8 cellular contexts compared by ENCODE assay signal in genomic region chr2:98569197-98569793, GRCh38. TPM values are rescaled to one million over a fixed set of nuclear protein-coding genes. Genes with fewer than 3 reads are reported as not detected.
DNase-seq lines count a peak whose midpoint lies in the region; ATAC-seq, FAIRE-seq and TF ChIP-seq lines count a peak whose summit lies in the region.

No MANE protein-coding gene starts in this region.

- H3K36me3 ChIP-seq in PC-9 (ENCODE audit: low read depth) (no peaks in the 10 kb centered on the region), smooth muscle cell (ENCODE audit: low read depth) (no peaks in the 10 kb centered on the region)

- H3K27me3 ChIP-seq in PC-9 (ENCODE audit: insufficient read depth, low read depth): no peaks in the 10 kb centered on the region
- no peaks in the 10 kb centered on the region for H3K27me3 ChIP-seq in smooth muscle cell (ENCODE audit: low read depth)

- H3K36me3 Mint-ChIP-seq in activated T-helper 2 cell treated with anti-CD3 and anti-CD28 coated beads, Interferon-gamma antibody, Interleukin-2, Interleukin-4, amounts not matched to agents 10 μg/mL and 5 μg/mL and 100 μg/mL, durations not matched to agents 14 hours and 24 hours and 36 hours (ENCODE audit: low read depth): peaks cover 62% of the 10 kb centered on the region

- peak; percentile 16 for DNase-seq in A172 (ENCODE audit: low spot score)
- peak; percentile 62 for DNase-seq in GM12892 (ENCODE audit: insufficient read length)
- peak in 1 of 2 experiments; percentile 43 for DNase-seq in PC-9
- peak; percentile 40 for DNase-seq in activated T-helper 2 cell treated with anti-CD3 and anti-CD28 coated beads, Interferon-gamma antibody, Interleukin-2, Interleukin-4, amounts not matched to agents 10 μg/mL and 5 μg/mL and 100 μg/mL, durations not matched to agents 14 hours and 24 hours and 36 hours (ENCODE audit: low spot score)
- DNase-seq in head of caudate nucleus: peak in 33 of 42 donors; percentile 20 to 77 (median 58)
- DNase-seq in smooth muscle cell (lab: John Stamatoyannopoulos, UW; ENCODE audit: unreplicated experiment): no peak
- DNase-seq in dedifferentiated amniotic fluid mesenchymal stem cell (ENCODE audit: extremely low spot score): no peak

- H3K79me2 ChIP-seq in PC-9 (ENCODE audit: low read depth): no peaks in the 10 kb centered on the region
- H3K79me2 ChIP-seq in smooth muscle cell (ENCODE audit: low read depth): no peaks in the 10 kb centered on the region

- H3K9me3 ChIP-seq in PC-9 (ENCODE audit: insufficient read depth, low read depth): no peaks in the 10 kb centered on the region
- no peaks in the 10 kb centered on the region for H3K9me3 ChIP-seq in smooth muscle cell (replicated peaks; ENCODE audit: low read depth)

- H3K27ac ChIP-seq in PC-9: no peak overlapping the region
- H3K27ac ChIP-seq in smooth muscle cell (ENCODE audit: low read depth): no peak overlapping the region

- BruUV-seq in PC-9 (replicated peaks; lab: Mats Ljungman, UMichigan): no TSS peak

- H3K4me1 ChIP-seq in PC-9 (replicated peaks; ENCODE audit: insufficient read depth) (no peaks in the 10 kb centered on the region), smooth muscle cell (ENCODE audit: low read depth) (no peaks in the 10 kb centered on the region)

- H3K4me3 ChIP-seq in PC-9 (no peak overlapping the region), smooth muscle cell (no peak overlapping the region)

- H3K27me3 Mint-ChIP-seq in activated T-helper 2 cell treated with anti-CD3 and anti-CD28 coated beads, Interferon-gamma antibody, Interleukin-2, Interleukin-4, amounts not matched to agents 10 μg/mL and 5 μg/mL and 100 μg/mL, durations not matched to agents 14 hours and 24 hours and 36 hours (ENCODE audit: low read depth): no peaks in the 10 kb centered on the region

- POLR2A ChIA-PET in PC-9 (lab: Charles Lee; ENCODE audit: unreplicated experiment): no interaction called here

- no peak for TF ChIP-seq POLR2A in GM12892 (IDR thresholded peaks at IDR 0.05; ENCODE audit: low read depth, low read length)

- no peaks in the 10 kb centered on the region for H3K9me3 Mint-ChIP-seq in activated T-helper 2 cell treated with anti-CD3 and anti-CD28 coated beads, Interferon-gamma antibody, Interleukin-2, Interleukin-4, amounts not matched to agents 10 μg/mL and 5 μg/mL and 100 μg/mL, durations not matched to agents 14 hours and 24 hours and 36 hours

- peak; percentile 42 for FAIRE-seq in GM12892 (lab: Jason Lieb, UNC)

- no peaks in the 10 kb centered on the region for H4K20me1 ChIP-seq in PC-9 (ENCODE audit: insufficient read depth)
- no peaks in the 10 kb centered on the region for H4K20me1 ChIP-seq in smooth muscle cell (ENCODE audit: low read depth)

- intact Hi-C loops in PC-9 (cut with micrococcal nuclease; ENCODE audit: unreplicated experiment): loop anchor here (2.0 to 10.0 kb wide), 2 partner anchors 124 to 156 kb away; partner anchors contain the start of gene INPP4A
- intact Hi-C loops in activated T-helper 2 cell treated with anti-CD3 and anti-CD28 coated beads, Interferon-gamma antibody, Interleukin-2, Interleukin-4, amounts not matched to agents 10 μg/mL and 5 μg/mL and 100 μg/mL, durations not matched to agents 14 hours and 24 hours and 36 hours (cut with micrococcal nuclease): loop anchor here (1.0 to 5.0 kb wide), 2 partner anchors 68 to 268 kb away; no protein-coding TSS in a partner anchor
- intact Hi-C loops in head of caudate nucleus (cut with DNase I): no loop called here

- H3K4me1 Mint-ChIP-seq in activated T-helper 2 cell treated with anti-CD3 and anti-CD28 coated beads, Interferon-gamma antibody, Interleukin-2, Interleukin-4, amounts not matched to agents 10 μg/mL and 5 μg/mL and 100 μg/mL, durations not matched to agents 14 hours and 24 hours and 36 hours (ENCODE audit: low read depth): no peaks in the 10 kb centered on the region

- H3F3A ChIP-seq in PC-9 (ENCODE audit: insufficient read depth, low read depth): no peaks in the 10 kb centered on the region
- H3F3A ChIP-seq in smooth muscle cell (ENCODE audit: low read depth): no peaks in the 10 kb centered on the region

- H3K9ac ChIP-seq in smooth muscle cell (ENCODE audit: low read depth): no peak overlapping the region

- H3K4me2 ChIP-seq in PC-9 (no peak overlapping the region), smooth muscle cell (no peak overlapping the region)

- no peak overlapping the region for H2AFZ ChIP-seq in PC-9
- H2AFZ ChIP-seq in smooth muscle cell (ENCODE audit: low read depth): no peak overlapping the region

- no peak overlapping the region for H3K27ac Mint-ChIP-seq in activated T-helper 2 cell treated with anti-CD3 and anti-CD28 coated beads, Interferon-gamma antibody, Interleukin-2, Interleukin-4, amounts not matched to agents 10 μg/mL and 5 μg/mL and 100 μg/mL, durations not matched to agents 14 hours and 24 hours and 36 hours

- TF ChIP-seq CTCF in PC-9 (conservative IDR thresholded peaks at IDR 0.05): peak; percentile 97
- peak; percentile 89 for TF ChIP-seq CTCF in smooth muscle cell (IDR thresholded peaks at IDR 0.05; ENCODE audit: borderline replicate concordance, insufficient read depth, poor library complexity, severe bottlenecking)

- H3K9me2 ChIP-seq in PC-9 (ENCODE audit: insufficient read depth): no peaks in the 10 kb centered on the region

- 67% methylated on average over 19 of the region's 19 CpGs for WGBS in smooth muscle cell (ENCODE audit: low lambda C conversion rate)

- CTCF ChIA-PET in PC-9 (lab: Charles Lee): no interaction called here

- no peak for ATAC-seq in GM18520 (IDR thresholded peaks at IDR 0.05; ENCODE audit: unreplicated experiment)

- H3K4me3 Mint-ChIP-seq in activated T-helper 2 cell treated with anti-CD3 and anti-CD28 coated beads, Interferon-gamma antibody, Interleukin-2, Interleukin-4, amounts not matched to agents 10 μg/mL and 5 μg/mL and 100 μg/mL, durations not matched to agents 14 hours and 24 hours and 36 hours (ENCODE audit: low read depth): no peak overlapping the region

RNA-seq across cellular contexts. Expression of gene COA5, which starts 39.0 kb away (rescaled TPM):
- 47.4 and 48.3 TPM in 2 replicates for total RNA-seq in A172 (2014; rRNA removed; shearing (Covaris generic))
- polyA plus RNA-seq in GM12892 (2012; ENCODE audit: missing spikeins): 38.7 TPM
- total RNA-seq in PC-9 (2021) (37.5 and 43.6 TPM in 2 replicates), smooth muscle cell (20.1 and 20.2 TPM in 2 replicates)
- total RNA-seq in activated T-helper 2 cell treated with anti-CD3 and anti-CD28 coated beads, Interferon-gamma antibody, Interleukin-2, Interleukin-4, amounts not matched to agents 10 μg/mL and 5 μg/mL and 100 μg/mL, durations not matched to agents 14 hours and 24 hours and 36 hours: 20.9 and 23.9 TPM in 2 replicates
- 27.8 and 29.4 TPM in 2 replicates for polyA plus RNA-seq in smooth muscle cell

RNA-seq across cellular contexts. Expression of gene UNC50, which starts 39.1 kb away (rescaled TPM):
- 79.9 and 87.2 TPM in 2 replicates for total RNA-seq in A172 (2014; rRNA removed; shearing (Covaris generic))
- polyA plus RNA-seq in GM12892 (2012; ENCODE audit: missing spikeins): 33.3 TPM
- total RNA-seq in PC-9 (2021) (38.1 and 46.0 TPM in 2 replicates), smooth muscle cell (52.2 and 61.6 TPM in 2 replicates)
- total RNA-seq in activated T-helper 2 cell treated with anti-CD3 and anti-CD28 coated beads, Interferon-gamma antibody, Interleukin-2, Interleukin-4, amounts not matched to agents 10 μg/mL and 5 μg/mL and 100 μg/mL, durations not matched to agents 14 hours and 24 hours and 36 hours: 39.6 and 40.1 TPM in 2 replicates
- 52.8 and 59.2 TPM in 2 replicates for polyA plus RNA-seq in smooth muscle cell

Comparison
In these comparisons a context has a peak if more than half of its experiments do, and no peak if none do; other contexts are left out.
1. DNase-seq: peak in A172 (single experiment), GM12892 (single experiment), activated T-helper 2 cell treated with anti-CD3 and anti-CD28 coated beads, Interferon-gamma antibody, Interleukin-2, Interleukin-4, amounts not matched to agents 10 μg/mL and 5 μg/mL and 100 μg/mL, durations not matched to agents 14 hours and 24 hours and 36 hours (single experiment) and head of caudate nucleus (33 of 42); none in smooth muscle cell (single experiment) and dedifferentiated amniotic fluid mesenchymal stem cell (single experiment).